ENCODE assay signal across 14 cellular contexts in genomic region chr16:54175552-54176375, GRCh38.
DNase-seq lines count a peak whose midpoint lies in the region; ATAC-seq, FAIRE-seq and TF ChIP-seq lines count a peak whose summit lies in the region.
"Had no signal": no experiment of that assay in that cellular context is flagged by ENCODE, and none has a peak within 500 bp of the region (broad histone marks: within the 10 kb centered on the region; RNA-seq: fewer than 3 reads in every experiment).

No MANE protein-coding gene starts in this region.

- peaks cover 6% of the 10 kb centered on the region for H3K79me1 ChIP-seq in trophoblast cell (ENCODE audit: low read length)

- H3K27ac ChIP-seq in trophoblast cell (ENCODE audit: low read depth, low read length), result no peak overlapping the region
- H3K27ac ChIP-seq in upper lobe of left lung, result no peak overlapping the region

- TF ChIP-seq POLR2A in upper lobe of left lung (IDR thresholded peaks at IDR 0.05) (no peak), GM12891 (IDR thresholded peaks at IDR 0.05; ENCODE audit: low read depth, low read length) (no peak)

- no peak overlapping the region for H3K14ac ChIP-seq in trophoblast cell (ENCODE audit: low read length)

- H3K36me3 ChIP-seq in trophoblast cell (ENCODE audit: control insufficient read depth in 1 of 2, insufficient read depth in 2 of 2, low read length in 2 of 2) (no peaks in the 10 kb centered on the region), upper lobe of left lung (no peaks in the 10 kb centered on the region)

- ATAC-seq in upper lobe of left lung (ENCODE audit: low FRiP score in 2 of 2), result no peak
- ATAC-seq: PC-3 had no signal

- peaks cover 19 to 30% of the 10 kb centered on the region in 2 experiments for H3K4me1 ChIP-seq in trophoblast cell (ENCODE audit: control insufficient read depth in 1 of 2, insufficient read depth in 2 of 2, low read length in 2 of 2)
- H3K4me1 ChIP-seq in upper lobe of left lung, result peaks cover 0 to 4% (median 2%) of the 10 kb centered on the region in 4 donors

- H2BK12ac ChIP-seq in trophoblast cell (ENCODE audit: low read length), result no peak overlapping the region

- H4K8ac ChIP-seq in trophoblast cell (ENCODE audit: low read depth, low read length), result no peak overlapping the region

- H2BK120ac ChIP-seq in trophoblast cell (ENCODE audit: insufficient read depth, low read length, poor library complexity), result peak overlapping the region; percentile 25

- no peak for TF ChIP-seq CTCF in fibroblast of mammary gland (conservative IDR thresholded peaks at IDR 0.05; ENCODE audit: control insufficient read depth, insufficient read depth, low read depth, low read length)
- no peak for TF ChIP-seq CTCF in upper lobe of left lung (IDR thresholded peaks at IDR 0.05)

- H3K18ac ChIP-seq in trophoblast cell (ENCODE audit: low read length), result no peak overlapping the region

- H2AFZ ChIP-seq in trophoblast cell (ENCODE audit: insufficient read depth, low read length, poor library complexity), result no peak overlapping the region

- H3K4ac ChIP-seq in trophoblast cell (ENCODE audit: low read depth, low read length), result no peak overlapping the region

- FAIRE-seq in GM12891 (lab: Jason Lieb, UNC), result no peak

- H4K91ac ChIP-seq in trophoblast cell (ENCODE audit: low read depth, low read length), result no peak overlapping the region

- H3K23ac ChIP-seq in trophoblast cell (ENCODE audit: low read length), result no peak overlapping the region

- TF ChIP-seq EP300 in upper lobe of left lung (IDR thresholded peaks at IDR 0.05), result no peak

- no peaks in the 10 kb centered on the region for H3K79me2 ChIP-seq in trophoblast cell (ENCODE audit: control insufficient read depth, insufficient read depth, low read length, poor library complexity)

- no peak overlapping the region for H2AK5ac ChIP-seq in trophoblast cell (ENCODE audit: low read length)

- no peak overlapping the region for H4K12ac ChIP-seq in trophoblast cell (ENCODE audit: low read depth, low read length)

- H3K9ac ChIP-seq in trophoblast cell (ENCODE audit: low read length), result no peak overlapping the region

- H3K27me3 ChIP-seq in trophoblast cell (ENCODE audit: insufficient read depth, low read length) (no peaks in the 10 kb centered on the region), upper lobe of left lung (no peaks in the 10 kb centered on the region)

- H3K4me3 ChIP-seq in fibroblast of mammary gland (ENCODE audit: control insufficient read depth, low read depth, low read length) (peak overlapping the region; percentile 12), trophoblast cell (ENCODE audit: low read depth, low read length) (no peak overlapping the region), upper lobe of left lung (no peak overlapping the region)

- no peak overlapping the region for H3K4me2 ChIP-seq in trophoblast cell (ENCODE audit: low read length)

- H3K9me3 ChIP-seq in trophoblast cell (ENCODE audit: insufficient read depth, low read depth, low read length) (no peaks in the 10 kb centered on the region), upper lobe of left lung (no peaks in the 10 kb centered on the region)

- DNase-seq in EL (peak; percentile 6), RPMI7951 (ENCODE audit: low read depth) (peak; percentile 17), fibroblast of mammary gland (ENCODE audit: low read depth) (peak; percentile 13), trophoblast cell (peak in 1 of 2 donors; percentile 12), upper lobe of left lung (no peak), GM12891 (ENCODE audit: insufficient read length, low spot score) (no peak)
- DNase-seq in stimulated activated naive CD4-positive, alpha-beta T cell treated with Interleukin-2 at 50 U/mL for 16 hours (lab: John Stamatoyannopoulos, UW), result no peak
- DNase-seq: activated CD4-positive, alpha-beta T cell treated with anti-CD3 and anti-CD28 coated beads, Interleukin-2, amount 10 ng/mL, durations not matched to agents 24 days and 14 days; activated T-cell treated with anti-CD3 and anti-CD28 coated beads, Interleukin-2, amount 50 U/mL, for 48 hours; CD4-positive, CD25-positive, alpha-beta regulatory T cell; GF-D8; immature natural killer cell; PC-3; T-helper 1 cell had no signal

- H2BK5ac ChIP-seq in trophoblast cell (ENCODE audit: low read depth, low read length, poor library complexity), result no peak overlapping the region

- WGBS in trophoblast cell (ENCODE audit: extremely low coverage, insufficient coverage, insufficient read length), result no CpG with 5 or more reads among the region's 19 CpGs
- WGBS in upper lobe of left lung, 2 donors, result 53 to 55% methylated on average over 19 of the region's 19 CpGs

TF ChIP-seq in GM12891, 5 proteins besides CTCF, POLR2A, EP300 and RAD21:
- TF ChIP-seq POU2F2 (IDR thresholded peaks at IDR 0.05; ENCODE audit: low read depth, low read length), result no peak
- no peak for TF ChIP-seq SPI1 (IDR thresholded peaks at IDR 0.05; ENCODE audit: low read depth, low read length)
- no peak for TF ChIP-seq PAX5 (IDR thresholded peaks at IDR 0.05; ENCODE audit: insufficient read depth, low read length, severe bottlenecking)
- TF ChIP-seq TAF1 (IDR thresholded peaks at IDR 0.05; ENCODE audit: low read depth, low read length), result no peak
- no peak for TF ChIP-seq POLR2AphosphoS5 (IDR thresholded peaks at IDR 0.05; ENCODE audit: low read depth, low read length)

Comparison
In these comparisons a context has a peak if more than half of its experiments do, and no peak if none do; other contexts are left out.
1. DNase-seq: peak in EL (single experiment), RPMI7951 (single experiment) and fibroblast of mammary gland (single experiment); none in upper lobe of left lung (0 of 2), GM12891 (single experiment) and stimulated activated naive CD4-positive, alpha-beta T cell treated with Interleukin-2 at 50 U/mL for 16 hours (single experiment).